In genomic region chr19:19366691-19367396, GRCh38 we compare ENCODE assay signal across 8 cellular contexts. TPM values are rescaled to one million over a fixed set of nuclear protein-coding genes. Genes with fewer than 3 reads are reported as not detected.
DNase-seq lines count a peak whose midpoint lies in the region; ATAC-seq, FAIRE-seq and TF ChIP-seq lines count a peak whose summit lies in the region.

No MANE protein-coding gene starts in this region.

- FAIRE-seq in kidney (lab: Jason Lieb, UNC), result no peak

- H3K4me3 ChIP-seq in brain microvascular endothelial cell (ENCODE audit: low read depth, low read length) (no peak overlapping the region), kidney (ENCODE audit: low read length in 2 of 2) (peak overlapping the region in 1 of 2 donors; percentile 51)

- peaks cover 0 to 10% of the 10 kb centered on the region in 2 donors for H3K4me1 ChIP-seq in kidney (ENCODE audit: control insufficient read depth in 1 of 2, insufficient read depth in 1 of 2, low read depth in 1 of 2, low read length in 2 of 2)

- peak; percentile 98 for TF ChIP-seq CTCF in brain microvascular endothelial cell (IDR thresholded peaks at IDR 0.05; ENCODE audit: low read depth, low read length, missing control alignments)
- peak; percentile 95 for TF ChIP-seq CTCF in kidney (IDR thresholded peaks at IDR 0.05; ENCODE audit: borderline replicate concordance, extremely low read depth, insufficient read depth)

- DNase-seq in GF-D8 (lab: John Stamatoyannopoulos, UW), result peak; percentile 41
- DNase-seq in NCI-H2107 (lab: John Stamatoyannopoulos, UW), result peak; percentile 32
- peak; percentile 77 for DNase-seq in UCSD-AML1 (lab: John Stamatoyannopoulos, UW; ENCODE audit: unreplicated experiment)
- DNase-seq in brain microvascular endothelial cell, result peak; percentile 63
- DNase-seq in kidney, result peak; percentile 88
- peak; percentile 59 for DNase-seq in stimulated activated CD4-positive, alpha-beta T cell treated with anti-CD3 and anti-CD28 coated beads, Interleukin-2, amount 100 ng/mL, for 4 hours (ENCODE audit: low read depth)
- DNase-seq in cerebellar nuclear complex (lab: John Stamatoyannopoulos, UW), result no peak

- peak; percentile 71 for ATAC-seq in HG02642 (IDR thresholded peaks at IDR 0.05; ENCODE audit: poor library complexity, unreplicated experiment)

- in situ Hi-C loops in brain microvascular endothelial cell (cut with HindIII; ENCODE audit: low pct_ligation_motif_present, low sequenced_read_pairs), result no loop called here

- H3K36me3 ChIP-seq in brain microvascular endothelial cell (replicated peaks) (no peaks in the 10 kb centered on the region), kidney (ENCODE audit: control insufficient read depth in 1 of 2, insufficient read depth in 2 of 2, low read length in 2 of 2) (no peaks in the 10 kb centered on the region)

- H3K27ac ChIP-seq in brain microvascular endothelial cell, result no peak overlapping the region
- no peak overlapping the region for H3K27ac ChIP-seq in kidney (ENCODE audit: low read depth in 2 of 2, low read length in 2 of 2)

- intact Hi-C loops in kidney (cut with DNase I), result loop anchor here (10.0 kb wide), 1 partner anchor 128 kb away; no protein-coding TSS in a partner anchor

- no peaks in the 10 kb centered on the region for H3K9me3 ChIP-seq in kidney (ENCODE audit: control insufficient read depth in 1 of 2, low read length in 2 of 2)

- H3K9ac ChIP-seq in kidney (ENCODE audit: low read length in 2 of 2), result no peak overlapping the region

- no peaks in the 10 kb centered on the region for H3K27me3 ChIP-seq in brain microvascular endothelial cell (replicated peaks)

RNA-seq across cellular contexts. Expression of gene GATAD2A, which starts 38.6 kb away (rescaled TPM):
- 91.0 TPM for total RNA-seq in kidney
- polyA plus RNA-seq in kidney (ENCODE audit: insufficient read depth, low read depth, low replicate concordance), result 18.0 TPM

RNA-seq across cellular contexts. Expression of gene MAU2, which starts 46.2 kb away (rescaled TPM):
- 69.8 TPM for total RNA-seq in kidney
- 12.3 TPM for polyA plus RNA-seq in kidney (ENCODE audit: insufficient read depth, low read depth, low replicate concordance)

RNA-seq across cellular contexts. Expression of gene SUGP1, which starts 46.5 kb away (rescaled TPM):
- total RNA-seq in kidney, result 53.1 TPM
- 34.7 TPM for polyA plus RNA-seq in kidney (ENCODE audit: insufficient read depth, low read depth, low replicate concordance)

Comparison
In these comparisons a context has a peak if more than half of its experiments do, and no peak if none do; other contexts are left out.
1. DNase-seq: peak in GF-D8 (single experiment), NCI-H2107 (single experiment), UCSD-AML1 (single experiment), brain microvascular endothelial cell (single experiment), kidney (single experiment) and stimulated activated CD4-positive, alpha-beta T cell treated with anti-CD3 and anti-CD28 coated beads, Interleukin-2, amount 100 ng/mL, for 4 hours (single experiment); none in cerebellar nuclear complex (0 of 2).